ENCODE assay signal across 18 cellular contexts in genomic region chr3:187875868-187876267, GRCh38.
A peak's percentile ranks its signal among the peaks of the same experiment; 100 is the strongest.
DNase-seq lines count a peak whose midpoint lies in the region; ATAC-seq and TF ChIP-seq lines count a peak whose summit lies in the region.
"Had no signal": no experiment of that assay in that cellular context is flagged by ENCODE, and none has a peak within 500 bp of the region (broad histone marks: within the 10 kb centered on the region; RNA-seq: fewer than 3 reads in every experiment).

No MANE protein-coding gene starts in this region.

- H3K9me3 ChIP-seq in neutrophil, result no peaks in the 10 kb centered on the region
- H3K9me3 ChIP-seq: A549, HAP-1 had no signal

- peak; percentile 26 for DNase-seq in NOMO-1 treated with DMSO at 0.1 percent for 48 hours (lab: John Stamatoyannopoulos, UW; ENCODE audit: unreplicated experiment)
- no peak for DNase-seq in NOMO-1 treated with dmso at 0.1 percent for 144 hours (lab: John Stamatoyannopoulos, UW; ENCODE audit: unreplicated experiment)
- peak; percentile 13 for DNase-seq in LNCaP clone FGC (ENCODE audit: low read depth)
- peak; percentile 23 for DNase-seq in SKM-1 (lab: John Stamatoyannopoulos, UW; ENCODE audit: unreplicated experiment)
- DNase-seq in NCI-H2107 (lab: John Stamatoyannopoulos, UW), result no peak
- no peak for DNase-seq in GM20000 (ENCODE audit: low spot score)
- DNase-seq: AML-193; CD4-positive, alpha-beta memory T cell; DMS153; DMS79; GDM1; GM23248 had no signal

- no peak for ATAC-seq in HG03520 (IDR thresholded peaks at IDR 0.05; ENCODE audit: unreplicated experiment)
- ATAC-seq: A549 had no signal

- peaks cover 12 to 15% of the 10 kb centered on the region in 2 experiments for H3K4me1 ChIP-seq in neutrophil (ENCODE audit: control insufficient read depth in 1 of 2, insufficient read depth in 1 of 2, low read depth in 1 of 2, low read length in 1 of 2)
- H3K4me1 ChIP-seq: HAP-1 had no signal

- TF ChIP-seq CTCF in LNCaP clone FGC (IDR thresholded peaks at IDR 0.05; ENCODE audit: control insufficient read depth, extremely low read depth, insufficient read depth) (no peak), neutrophil (IDR thresholded peaks at IDR 0.05) (no peak), GM20000 (IDR thresholded peaks at IDR 0.05; ENCODE audit: extremely low read depth, missing control alignments) (no peak)

- H3K4me3 ChIP-seq in LNCaP clone FGC (ENCODE audit: low read depth, low read length) (no peak overlapping the region), neutrophil (ENCODE audit: low read depth in 1 of 2, low read length in 1 of 2) (peak overlapping the region in 1 of 2 experiments; percentile 2)
- H3K4me3 ChIP-seq: A549, GM23248, HAP-1 had no signal

- no peaks in the 10 kb centered on the region for H3K36me3 ChIP-seq in neutrophil
- H3K36me3 ChIP-seq: HAP-1 had no signal

- H3K27ac ChIP-seq in neutrophil, result peak overlapping the region; percentile 76
- H3K27ac ChIP-seq: 22Rv1, A549, C4-2B, GM23248 had no signal

- H3K27me3 ChIP-seq in neutrophil, result no peaks in the 10 kb centered on the region

Comparison
In these comparisons a context has a peak if more than half of its experiments do, and no peak if none do; other contexts are left out.
1. DNase-seq: peak in NOMO-1 treated with DMSO at 0.1 percent for 48 hours (single experiment), LNCaP clone FGC (single experiment) and SKM-1 (single experiment); none in NOMO-1 treated with dmso at 0.1 percent for 144 hours (single experiment), NCI-H2107 (single experiment) and GM20000 (single experiment).